In genomic region chr1:88655685-88656299, GRCh38 we compare ENCODE assay signal across 8 cellular contexts. TPM values are rescaled to one million over a fixed set of nuclear protein-coding genes. Genes with fewer than 3 reads are reported as not detected.
DNase-seq lines count a peak whose midpoint lies in the region; ATAC-seq and TF ChIP-seq lines count a peak whose summit lies in the region.

No MANE protein-coding gene starts in this region.

- no peaks in the 10 kb centered on the region for H3K9me3 Mint-ChIP-seq in activated naive CD8-positive, alpha-beta T cell treated with anti-CD3 and anti-CD28 coated beads, Interleukin-2, amount 50 U/mL, for 24 hours

- no peak for TF ChIP-seq POLR2A in body of pancreas (IDR thresholded peaks at IDR 0.05)

- H3K27ac ChIP-seq in body of pancreas (no peak overlapping the region), lower lobe of right lung (no peak overlapping the region)

- no peaks in the 10 kb centered on the region for H3K4me1 ChIP-seq in body of pancreas
- no peaks in the 10 kb centered on the region for H3K4me1 ChIP-seq in lower lobe of right lung

- H3K36me3 ChIP-seq in body of pancreas (replicated peaks in 1 of 2; ENCODE audit: insufficient read depth in 1 of 2, low read depth in 2 of 2) (no peaks in the 10 kb centered on the region), lower lobe of right lung (no peaks in the 10 kb centered on the region)

- H3K36me3 Mint-ChIP-seq in activated naive CD8-positive, alpha-beta T cell treated with anti-CD3 and anti-CD28 coated beads, Interleukin-2, amount 50 U/mL, for 24 hours (ENCODE audit: low read depth): no peaks in the 10 kb centered on the region

- H3K27me3 ChIP-seq in body of pancreas (no peaks in the 10 kb centered on the region), lower lobe of right lung (ENCODE audit: low read depth) (no peaks in the 10 kb centered on the region)

- DNase-seq in DMS114 treated with DMSO at 0.1 percent for 48 hours (lab: John Stamatoyannopoulos, UW; ENCODE audit: unreplicated experiment): peak; percentile 19
- no peak for DNase-seq in LNCaP clone FGC (ENCODE audit: low read depth)
- DNase-seq in body of pancreas: no peak
- DNase-seq in lower lobe of right lung: no peak
- DNase-seq in T-helper 9 cell: no peak
- DNase-seq in activated naive CD8-positive, alpha-beta T cell treated with anti-CD3 and anti-CD28 coated beads, Interleukin-2, amount 50 U/mL, for 24 hours: no peak
- DNase-seq in iPS-NIHi7 (ENCODE audit: extremely low spot score): no peak

- H3K9me3 ChIP-seq in body of pancreas (no peaks in the 10 kb centered on the region), lower lobe of right lung (no peaks in the 10 kb centered on the region)

- H3K27ac Mint-ChIP-seq in activated naive CD8-positive, alpha-beta T cell treated with anti-CD3 and anti-CD28 coated beads, Interleukin-2, amount 50 U/mL, for 24 hours: no peak overlapping the region

- H3K4me3 Mint-ChIP-seq in activated naive CD8-positive, alpha-beta T cell treated with anti-CD3 and anti-CD28 coated beads, Interleukin-2, amount 50 U/mL, for 24 hours: no peak overlapping the region

- peaks cover 14% of the 10 kb centered on the region for H3K4me1 Mint-ChIP-seq in activated naive CD8-positive, alpha-beta T cell treated with anti-CD3 and anti-CD28 coated beads, Interleukin-2, amount 50 U/mL, for 24 hours

- H3K27me3 Mint-ChIP-seq in activated naive CD8-positive, alpha-beta T cell treated with anti-CD3 and anti-CD28 coated beads, Interleukin-2, amount 50 U/mL, for 24 hours: no peaks in the 10 kb centered on the region

- H3K4me3 ChIP-seq in LNCaP clone FGC (ENCODE audit: low read depth, low read length) (no peak overlapping the region), body of pancreas (no peak overlapping the region), lower lobe of right lung (no peak overlapping the region)

- WGBS in body of pancreas, 2 donors: 6% methylated on average over 3 of the region's 3 CpGs

- intact Hi-C loops in body of pancreas (cut with DNase I): loop anchor here (10.0 kb wide), 1 partner anchor 219 kb away; no protein-coding TSS in a partner anchor
- intact Hi-C loops in lower lobe of right lung (cut with DNase I): no loop called here

- peak; percentile 36 for TF ChIP-seq CTCF in LNCaP clone FGC (IDR thresholded peaks at IDR 0.05; ENCODE audit: control insufficient read depth, extremely low read depth, insufficient read depth)
- peak; percentile 35 to 74 (median 55) for TF ChIP-seq CTCF in body of pancreas (IDR thresholded peaks at IDR 0.05)
- peak; percentile 70 for TF ChIP-seq CTCF in lower lobe of right lung (IDR thresholded peaks at IDR 0.05)

- ATAC-seq in body of pancreas: no peak
- ATAC-seq in lower lobe of right lung: no peak
- ATAC-seq in activated naive CD8-positive, alpha-beta T cell treated with anti-CD3 and anti-CD28 coated beads, Interleukin-2, amount 50 U/mL, for 24 hours: no peak
- no peak for ATAC-seq in HG03520 (IDR thresholded peaks at IDR 0.05; ENCODE audit: unreplicated experiment)

RNA-seq across cellular contexts. Expression of gene PKN2, which starts 28.3 kb away (rescaled TPM):
- total RNA-seq in body of pancreas (10 to 100 TPM; 19.8 to 22.1 TPM), lower lobe of right lung (51.4 TPM)
